ENCODE assay signal across 13 cellular contexts in genomic region chr1:111190931-111191451, GRCh38. TPM values are rescaled to one million over a fixed set of nuclear protein-coding genes. Genes with fewer than 3 reads are reported as not detected.
DNase-seq lines count a peak whose midpoint lies in the region; ATAC-seq and TF ChIP-seq lines count a peak whose summit lies in the region.
"Had no signal": no experiment of that assay in that cellular context is flagged by ENCODE, and none has a peak within 500 bp of the region (broad histone marks: within the 10 kb centered on the region; RNA-seq: fewer than 3 reads in every experiment).

No MANE protein-coding gene starts in this region.

- ATAC-seq in activated naive CD8-positive, alpha-beta T cell treated with anti-CD3 and anti-CD28 coated beads, Interleukin-2, amount 10 ng/mL, durations not matched to agents 7 days and 5 days (ENCODE audit: low read depth) = no peak
- ATAC-seq in left lobe of liver = peak; percentile 70

- H3K4me1 Mint-ChIP-seq in activated naive CD8-positive, alpha-beta T cell treated with anti-CD3 and anti-CD28 coated beads, Interleukin-2, amount 10 ng/mL, durations not matched to agents 7 days and 5 days = peaks cover 78% of the 10 kb centered on the region
- H3K4me1 Mint-ChIP-seq in type B pancreatic cell (ENCODE audit: unreplicated experiment) = peaks cover 22% of the 10 kb centered on the region

- no peak overlapping the region for H3K4me2 ChIP-seq in mammary epithelial cell (ENCODE audit: insufficient read depth, low read depth, low read length)

- TF ChIP-seq CTCF in breast epithelium (IDR thresholded peaks at IDR 0.05) (no peak), mammary epithelial cell (conservative IDR thresholded peaks at IDR 0.05 in 1 of 2, IDR thresholded peaks at IDR 0.05 in 1 of 2; ENCODE audit: extremely low read depth in 1 of 2, insufficient read depth in 1 of 2, low read depth in 1 of 2, low read length in 2 of 2) (no peak), type B pancreatic cell (conservative IDR thresholded peaks at IDR 0.05) (no peak)

- H2AFZ ChIP-seq in mammary epithelial cell (ENCODE audit: low read depth, low read length) = no peak overlapping the region

- no peaks in the 10 kb centered on the region for H3K9me3 Mint-ChIP-seq in activated naive CD8-positive, alpha-beta T cell treated with anti-CD3 and anti-CD28 coated beads, Interleukin-2, amount 10 ng/mL, durations not matched to agents 7 days and 5 days
- H3K9me3 Mint-ChIP-seq in type B pancreatic cell = no peaks in the 10 kb centered on the region

- H3K36me3 Mint-ChIP-seq in activated naive CD8-positive, alpha-beta T cell treated with anti-CD3 and anti-CD28 coated beads, Interleukin-2, amount 10 ng/mL, durations not matched to agents 7 days and 5 days = peaks cover 85% of the 10 kb centered on the region
- H3K36me3 Mint-ChIP-seq in type B pancreatic cell = peaks cover 25% of the 10 kb centered on the region

- TF ChIP-seq POLR2A in breast epithelium (IDR thresholded peaks at IDR 0.05) = no peak

- no peak overlapping the region for H3K4me3 ChIP-seq in breast epithelium
- no peak overlapping the region for H3K4me3 ChIP-seq in mammary epithelial cell (replicated peaks in 1 of 3; ENCODE audit: insufficient read depth in 1 of 3, low read depth in 2 of 3, low read length in 3 of 3)

- in situ Hi-C loops in mammary epithelial cell (cut with MboI; ENCODE audit: low sequenced_read_pairs in 2 of 2) = no loop called here

- POLR2A ChIA-PET in activated naive CD8-positive, alpha-beta T cell treated with anti-CD3 and anti-CD28 coated beads, Interleukin-2, amount 10 ng/mL, durations not matched to agents 7 days and 5 days (lab: Charles Lee) = interaction anchor here (0.9 to 15.0 kb wide), 8 partner anchors 8 to 44 kb away, joined by 3 to 948 read pairs (median 4); partner anchors contain the start of genes CHI3L2 and DENND2D

- CTCF ChIA-PET in mammary epithelial cell (lab: Charles Lee; ENCODE audit: low non-redundant PET) = no interaction called here

- H3K27ac Mint-ChIP-seq in activated naive CD8-positive, alpha-beta T cell treated with anti-CD3 and anti-CD28 coated beads, Interleukin-2, amount 10 ng/mL, durations not matched to agents 7 days and 5 days = peak overlapping the region; percentile 68
- peak overlapping the region; percentile 0 for H3K27ac Mint-ChIP-seq in type B pancreatic cell

- H3K27ac ChIP-seq in breast epithelium (peak overlapping the region; percentile 74 to 77), mammary epithelial cell (ENCODE audit: insufficient read depth, low read depth, low read length) (no peak overlapping the region)
- H3K27ac ChIP-seq: C4-2B had no signal

- no peaks in the 10 kb centered on the region for H4K20me1 ChIP-seq in mammary epithelial cell (ENCODE audit: insufficient read depth, low read length)

- dilution Hi-C loops in mammary epithelial cell (cut with HindIII; ENCODE audit: low sequenced_read_pairs) = no loop called here

- BruUV-seq in mammary epithelial cell (replicated peaks; lab: Mats Ljungman, UMichigan) = no TSS peak

- no peaks in the 10 kb centered on the region for H3K27me3 Mint-ChIP-seq in activated naive CD8-positive, alpha-beta T cell treated with anti-CD3 and anti-CD28 coated beads, Interleukin-2, amount 10 ng/mL, durations not matched to agents 7 days and 5 days
- no peaks in the 10 kb centered on the region for H3K27me3 Mint-ChIP-seq in type B pancreatic cell

- no peaks in the 10 kb centered on the region for H3K79me2 ChIP-seq in mammary epithelial cell (ENCODE audit: insufficient read depth, low read length)

- peak overlapping the region; percentile 42 for H3K4me3 Mint-ChIP-seq in activated naive CD8-positive, alpha-beta T cell treated with anti-CD3 and anti-CD28 coated beads, Interleukin-2, amount 10 ng/mL, durations not matched to agents 7 days and 5 days
- no peak overlapping the region for H3K4me3 Mint-ChIP-seq in type B pancreatic cell

- H3K36me3 ChIP-seq in breast epithelium = no peaks in the 10 kb centered on the region
- H3K36me3 ChIP-seq in mammary epithelial cell (ENCODE audit: insufficient read depth, low read length) = peaks cover 4% of the 10 kb centered on the region

- H3K27me3 ChIP-seq in breast epithelium (no peaks in the 10 kb centered on the region), mammary epithelial cell (ENCODE audit: insufficient read depth, low read length) (no peaks in the 10 kb centered on the region)

- H3K9ac ChIP-seq in mammary epithelial cell (ENCODE audit: insufficient read depth, low read length) = no peak overlapping the region

- DNase-seq in breast epithelium (ENCODE audit: low spot score in 2 of 2) (no peak), mammary epithelial cell (no peak), left lobe of liver (ENCODE audit: low spot score) (peak; percentile 65), type B pancreatic cell (ENCODE audit: extremely low spot score, unreplicated experiment) (no peak), NCI-H69 (lab: John Stamatoyannopoulos, UW) (no peak)
- no peak for DNase-seq in activated naive CD8-positive, alpha-beta T cell treated with anti-CD3 and anti-CD28 coated beads, Interleukin-2, amount 10 ng/mL, durations not matched to agents 7 days and 5 days
- DNase-seq in stimulated activated CD4-positive, alpha-beta T cell treated with anti-CD3 and anti-CD28 coated beads, Interleukin-15, amount 100 ng/mL, for 24 hours = no peak
- DNase-seq in activated CD4-positive, CD25-positive, alpha-beta regulatory T cell (lab: John Stamatoyannopoulos, UW) = no peak
- DNase-seq: activated CD4-positive, alpha-beta T cell treated with anti-CD3 and anti-CD28 coated beads, Interleukin-2, amount 50 U/mL, for 48 hours; Kasumi-1; stimulated activated CD4-positive, alpha-beta T cell treated with anti-CD3 and anti-CD28 coated beads, Interleukin-4, amount 100 ng/mL, for 1 hour had no signal

- H3K4me1 ChIP-seq in breast epithelium (peaks cover 0 to 5% of the 10 kb centered on the region in 2 donors), mammary epithelial cell (ENCODE audit: insufficient read depth, low read length) (peaks cover 32% of the 10 kb centered on the region)

- H3K9me3 ChIP-seq in breast epithelium (no peaks in the 10 kb centered on the region), mammary epithelial cell (replicated peaks; ENCODE audit: insufficient read depth, low read length) (no peaks in the 10 kb centered on the region)

- intact Hi-C loops in breast epithelium (cut with DNase I; ENCODE audit: low total_unique reads) = no loop called here
- intact Hi-C loops in mammary epithelial cell (cut with micrococcal nuclease) = no loop called here

- 92% methylated on average over 2 of the region's 2 CpGs for WGBS in mammary epithelial cell (ENCODE audit: low coverage, missing lambda C conversion rate)

RNA-seq across cellular contexts. Expression of gene DENND2D, which starts 9.5 kb away (rescaled TPM):
- total RNA-seq in breast epithelium (10 to 100 TPM; 27.7 to 70.8 (median 34.4) TPM), mammary epithelial cell (10 to 100 TPM in 1 of 2 donors, 1 to 10 TPM in 1; 1.5 to 10.5 TPM), left lobe of liver (14.9 TPM), type B pancreatic cell (ENCODE audit: low replicate concordance) (6.3 and 12.7 TPM in 2 replicates)
- 2.6 TPM for polyA plus RNA-seq in mammary epithelial cell
- polyA minus RNA-seq in mammary epithelial cell = 6.5 TPM
- total RNA-seq in activated naive CD8-positive, alpha-beta T cell treated with anti-CD3 and anti-CD28 coated beads, Interleukin-2, amount 10 ng/mL, durations not matched to agents 7 days and 5 days = 100 to 1,000 TPM; 293 to 299 TPM

RNA-seq across cellular contexts. Expression of gene CHI3L2, which starts 36.5 kb away (rescaled TPM):
- total RNA-seq in breast epithelium = 10 to 100 TPM in 2 of 3 donors, 1 to 10 TPM in 1; 9.5 to 22.0 (median 14.1) TPM
- 1 to 10 TPM in 1 of 2 donors, under 1 TPM in 1; 0.87 to 1.0 TPM for total RNA-seq in mammary epithelial cell
- polyA plus RNA-seq in mammary epithelial cell = 0.58 TPM
- 3.5 TPM for polyA minus RNA-seq in mammary epithelial cell
- 10 to 100 TPM; 30.5 to 33.9 TPM for total RNA-seq in activated naive CD8-positive, alpha-beta T cell treated with anti-CD3 and anti-CD28 coated beads, Interleukin-2, amount 10 ng/mL, durations not matched to agents 7 days and 5 days
- 0.23 TPM for total RNA-seq in left lobe of liver
- 0.72 and 3.4 TPM in 2 replicates for total RNA-seq in type B pancreatic cell (ENCODE audit: low replicate concordance)
- total RNA-seq: dermis microvascular lymphatic vessel endothelial cell had no signal

RNA-seq across cellular contexts. Expression of gene CEPT1, which starts 51.0 kb away (rescaled TPM):
- total RNA-seq in breast epithelium (10 to 100 TPM; 49.8 to 67.7 (median 62.5) TPM), mammary epithelial cell (10 to 100 TPM; 41.0 to 54.8 TPM), left lobe of liver (26.6 TPM), type B pancreatic cell (ENCODE audit: low replicate concordance) (41.0 and 45.1 TPM in 2 replicates)
- polyA plus RNA-seq in mammary epithelial cell = 17.2 TPM
- polyA minus RNA-seq in mammary epithelial cell = 24.7 TPM
- 10 to 100 TPM; 44.1 to 46.5 TPM for total RNA-seq in activated naive CD8-positive, alpha-beta T cell treated with anti-CD3 and anti-CD28 coated beads, Interleukin-2, amount 10 ng/mL, durations not matched to agents 7 days and 5 days

RNA-seq across cellular contexts. Expression of gene DRAM2, which starts 51.1 kb away (rescaled TPM):
- total RNA-seq in breast epithelium (100 to 1,000 TPM in 1 of 3 donors, 10 to 100 TPM in 2; 51.5 to 122 (median 74.5) TPM), mammary epithelial cell (10 to 100 TPM; 33.7 to 90.4 TPM), left lobe of liver (15.0 TPM), type B pancreatic cell (ENCODE audit: low replicate concordance) (42.6 and 61.3 TPM in 2 replicates)
- polyA plus RNA-seq in mammary epithelial cell = 36.6 TPM
- 29.4 TPM for polyA minus RNA-seq in mammary epithelial cell
- 10 to 100 TPM; 36.7 to 37.1 TPM for total RNA-seq in activated naive CD8-positive, alpha-beta T cell treated with anti-CD3 and anti-CD28 coated beads, Interleukin-2, amount 10 ng/mL, durations not matched to agents 7 days and 5 days

Comparison
In these comparisons a context has a peak if more than half of its experiments do, and no peak if none do; other contexts are left out.
1. RNA of gene DENND2D, which starts 9.5 kb away (total RNA-seq): 293 to 299 TPM in activated naive CD8-positive, alpha-beta T cell treated with anti-CD3 and anti-CD28 coated beads, Interleukin-2, amount 10 ng/mL, durations not matched to agents 7 days and 5 days; 27.7 to 70.8 TPM in breast epithelium, 14.9 TPM in left lobe of liver (single experiment), 1.5 to 10.5 TPM in mammary epithelial cell and 6.3 to 12.7 TPM in type B pancreatic cell; every median in the first group is over 4 times any median in the second.